In genomic region chr3:96267577-96267976, GRCh38 we compare ENCODE assay signal across 17 cellular contexts.
DNase-seq lines count a peak whose midpoint lies in the region; ATAC-seq and TF ChIP-seq lines count a peak whose summit lies in the region.
"Had no signal": no experiment of that assay in that cellular context is flagged by ENCODE, and none has a peak within 500 bp of the region (broad histone marks: within the 10 kb centered on the region; RNA-seq: fewer than 3 reads in every experiment).

No MANE protein-coding gene starts in this region.

- H3K27me3 ChIP-seq in left ventricle myocardium inferior (ENCODE audit: low read depth) (no peaks in the 10 kb centered on the region), right atrium auricular region (no peaks in the 10 kb centered on the region)
- H3K27me3 ChIP-seq: BLaER1 treated with 17β-estradiol and CSF1 and Interleukin-3, amounts not matched to agents 10 nM and 100 nM had no signal

- no peak overlapping the region for H3K27ac Mint-ChIP-seq in activated CD4-positive, alpha-beta T cell treated with anti-CD3 and anti-CD28 coated beads, Interleukin-2, amount 10 ng/mL, durations not matched to agents 7 days and 5 days
- H3K27ac Mint-ChIP-seq: CD8-positive, alpha-beta memory T cell had no signal

- no peaks in the 10 kb centered on the region for H3K36me3 ChIP-seq in left ventricle myocardium inferior
- no peaks in the 10 kb centered on the region for H3K36me3 ChIP-seq in right atrium auricular region
- H3K36me3 ChIP-seq: BLaER1 treated with 17β-estradiol and CSF1 and Interleukin-3, amounts not matched to agents 10 nM and 100 nM had no signal

- DNase-seq in left ventricle myocardium inferior, result no peak
- no peak for DNase-seq in right atrium auricular region (ENCODE audit: low spot score)
- peak; percentile 11 for DNase-seq in SKM-1 (lab: John Stamatoyannopoulos, UW; ENCODE audit: unreplicated experiment)
- DNase-seq in epithelial cell of esophagus (ENCODE audit: low read depth), result peak; percentile 40
- DNase-seq in activated CD4-positive, alpha-beta T cell treated with anti-CD3 and anti-CD28 coated beads, Interleukin-2, amount 10 ng/mL, durations not matched to agents 7 days and 5 days, result no peak
- DNase-seq in HuH-7.5 (ENCODE audit: low spot score), result no peak
- DNase-seq: CD8-positive, alpha-beta memory T cell; DND-41; NCI-H1092 treated with DMSO at 0.1 percent for 48 hours; NCI-H2081 treated with DMSO at 0.1 percent for 48 hours; NCI-H510A treated with DMSO at 0.1 percent for 48 hours; NCI-H82 had no signal

- H3K4me3 ChIP-seq in left ventricle myocardium inferior (no peak overlapping the region), right atrium auricular region (no peak overlapping the region), epithelial cell of esophagus (ENCODE audit: low read length) (no peak overlapping the region)
- H3K4me3 ChIP-seq: BLaER1 treated with 17β-estradiol and CSF1 and Interleukin-3, amounts not matched to agents 10 nM and 100 nM had no signal

- H3K27ac ChIP-seq in left ventricle myocardium inferior (replicated peaks) (peak overlapping the region; percentile 31), right atrium auricular region (no peak overlapping the region)
- H3K27ac ChIP-seq: BLaER1 treated with 17β-estradiol and CSF1 and Interleukin-3, amounts not matched to agents 10 nM and 100 nM; HL-60 had no signal

- no peak for TF ChIP-seq CTCF in left ventricle myocardium inferior (IDR thresholded peaks at IDR 0.05; ENCODE audit: borderline replicate concordance)
- no peak for TF ChIP-seq CTCF in right atrium auricular region (IDR thresholded peaks at IDR 0.05)
- TF ChIP-seq CTCF in epithelial cell of esophagus (IDR thresholded peaks at IDR 0.05; ENCODE audit: insufficient read depth, low read depth, low read length, missing control alignments), result no peak

- H3K4me1 Mint-ChIP-seq in activated CD4-positive, alpha-beta T cell treated with anti-CD3 and anti-CD28 coated beads, Interleukin-2, amount 10 ng/mL, durations not matched to agents 7 days and 5 days, result no peaks in the 10 kb centered on the region
- H3K4me1 Mint-ChIP-seq: CD8-positive, alpha-beta memory T cell had no signal

- peaks cover 32% of the 10 kb centered on the region for H3K4me1 ChIP-seq in left ventricle myocardium inferior
- H3K4me1 ChIP-seq in right atrium auricular region, result no peaks in the 10 kb centered on the region

- H3K9me3 ChIP-seq in left ventricle myocardium inferior (replicated peaks), result no peaks in the 10 kb centered on the region
- peaks cover 0 to 6% of the 10 kb centered on the region in 2 donors for H3K9me3 ChIP-seq in right atrium auricular region

- H3K36me3 Mint-ChIP-seq in activated CD4-positive, alpha-beta T cell treated with anti-CD3 and anti-CD28 coated beads, Interleukin-2, amount 10 ng/mL, durations not matched to agents 7 days and 5 days (ENCODE audit: low read depth), result no peaks in the 10 kb centered on the region
- H3K36me3 Mint-ChIP-seq: CD8-positive, alpha-beta memory T cell had no signal

- intact Hi-C loops in left ventricle myocardium inferior (cut with micrococcal nuclease), result no loop called here

- H3K9me3 Mint-ChIP-seq in activated CD4-positive, alpha-beta T cell treated with anti-CD3 and anti-CD28 coated beads, Interleukin-2, amount 10 ng/mL, durations not matched to agents 7 days and 5 days, result no peaks in the 10 kb centered on the region

- no peaks in the 10 kb centered on the region for H3K27me3 Mint-ChIP-seq in activated CD4-positive, alpha-beta T cell treated with anti-CD3 and anti-CD28 coated beads, Interleukin-2, amount 10 ng/mL, durations not matched to agents 7 days and 5 days
- H3K27me3 Mint-ChIP-seq: CD8-positive, alpha-beta memory T cell had no signal

- no peak overlapping the region for H3K4me3 Mint-ChIP-seq in activated CD4-positive, alpha-beta T cell treated with anti-CD3 and anti-CD28 coated beads, Interleukin-2, amount 10 ng/mL, durations not matched to agents 7 days and 5 days
- H3K4me3 Mint-ChIP-seq: CD8-positive, alpha-beta memory T cell had no signal

- CTCF ChIA-PET in activated CD4-positive, alpha-beta T cell treated with anti-CD3 and anti-CD28 coated beads, Interleukin-2, amount 10 ng/mL, durations not matched to agents 7 days and 5 days (lab: Charles Lee), result no interaction called here

- POLR2A ChIA-PET in activated CD4-positive, alpha-beta T cell treated with anti-CD3 and anti-CD28 coated beads, Interleukin-2, amount 10 ng/mL, durations not matched to agents 7 days and 5 days (lab: Charles Lee), result no interaction called here

- ATAC-seq in GM21447 (IDR thresholded peaks at IDR 0.05; ENCODE audit: unreplicated experiment) (no peak), GM19467 (IDR thresholded peaks at IDR 0.05; ENCODE audit: unreplicated experiment) (no peak)
- ATAC-seq: Panc1 had no signal

Comparison
In these comparisons a context has a peak if more than half of its experiments do, and no peak if none do; other contexts are left out.
1. DNase-seq: peak in SKM-1 (single experiment) and epithelial cell of esophagus (single experiment); none in left ventricle myocardium inferior (single experiment), right atrium auricular region (single experiment), activated CD4-positive, alpha-beta T cell treated with anti-CD3 and anti-CD28 coated beads, Interleukin-2, amount 10 ng/mL, durations not matched to agents 7 days and 5 days (single experiment) and HuH-7.5 (single experiment).